1 cellular context compared by ENCODE assay signal in the genomic region with DNA sequence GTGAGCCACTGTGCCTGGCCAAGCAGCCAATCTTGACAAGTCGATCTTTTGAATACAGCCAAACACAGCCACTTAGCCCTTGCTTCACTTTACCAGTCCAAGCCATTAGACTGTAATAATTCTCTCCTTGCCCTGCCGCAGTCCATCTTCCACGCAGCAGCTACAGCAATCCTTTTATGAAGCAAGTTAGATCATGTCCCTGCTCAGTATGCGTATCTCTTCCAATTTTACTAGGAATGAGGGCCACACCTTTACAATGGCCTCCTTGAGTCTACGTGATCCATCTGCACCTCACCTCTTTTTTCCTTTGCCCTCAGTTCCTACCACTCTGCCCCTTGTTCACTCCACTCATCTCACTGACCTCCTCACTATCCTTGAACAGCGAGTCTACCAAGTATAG.
TF ChIP-seq lines count a peak whose summit lies in the region.

No MANE protein-coding gene starts in this region.

TF ChIP-seq in IMR-90, 13 proteins besides CTCF, POLR2A, EP300 and RAD21:
- TF ChIP-seq, protein P1, sequence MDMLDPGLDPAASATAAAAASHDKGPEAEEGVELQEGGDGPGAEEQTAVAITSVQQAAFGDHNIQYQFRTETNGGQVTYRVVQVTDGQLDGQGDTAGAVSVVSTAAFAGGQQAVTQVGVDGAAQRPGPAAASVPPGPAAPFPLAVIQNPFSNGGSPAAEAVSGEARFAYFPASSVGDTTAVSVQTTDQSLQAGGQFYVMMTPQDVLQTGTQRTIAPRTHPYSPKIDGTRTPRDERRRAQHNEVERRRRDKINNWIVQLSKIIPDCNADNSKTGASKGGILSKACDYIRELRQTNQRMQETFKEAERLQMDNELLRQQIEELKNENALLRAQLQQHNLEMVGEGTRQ (IDR thresholded peaks at IDR 0.05; ENCODE audit: low read depth, low read length), result no peak
- TF ChIP-seq RFX5 (IDR thresholded peaks at IDR 0.05; ENCODE audit: low read depth, low read length) (no peak), BHLHE40 (IDR thresholded peaks at IDR 0.05; ENCODE audit: low read depth, low read length) (no peak), NFE2L2 (IDR thresholded peaks at IDR 0.05; ENCODE audit: low read depth, low read length) (no peak), FOS (IDR thresholded peaks at IDR 0.05; ENCODE audit: low read depth, low read length) (no peak), MAFK (IDR thresholded peaks at IDR 0.05; ENCODE audit: low read depth, low read length) (no peak), MXI1 (IDR thresholded peaks at IDR 0.05; ENCODE audit: borderline replicate concordance, low read depth, low read length) (no peak), CEBPB (IDR thresholded peaks at IDR 0.05; ENCODE audit: low read depth, low read length) (no peak), CHD1 (IDR thresholded peaks at IDR 0.05; ENCODE audit: low read depth, low read length) (no peak), RCOR1 (IDR thresholded peaks at IDR 0.05; ENCODE audit: insufficient replicate concordance, low read length) (no peak), MAZ (IDR thresholded peaks at IDR 0.05; ENCODE audit: borderline replicate concordance, low read depth, low read length) (no peak), SMC3 (IDR thresholded peaks at IDR 0.05; ENCODE audit: low read depth, low read length) (no peak)
- TF ChIP-seq, protein P2, sequence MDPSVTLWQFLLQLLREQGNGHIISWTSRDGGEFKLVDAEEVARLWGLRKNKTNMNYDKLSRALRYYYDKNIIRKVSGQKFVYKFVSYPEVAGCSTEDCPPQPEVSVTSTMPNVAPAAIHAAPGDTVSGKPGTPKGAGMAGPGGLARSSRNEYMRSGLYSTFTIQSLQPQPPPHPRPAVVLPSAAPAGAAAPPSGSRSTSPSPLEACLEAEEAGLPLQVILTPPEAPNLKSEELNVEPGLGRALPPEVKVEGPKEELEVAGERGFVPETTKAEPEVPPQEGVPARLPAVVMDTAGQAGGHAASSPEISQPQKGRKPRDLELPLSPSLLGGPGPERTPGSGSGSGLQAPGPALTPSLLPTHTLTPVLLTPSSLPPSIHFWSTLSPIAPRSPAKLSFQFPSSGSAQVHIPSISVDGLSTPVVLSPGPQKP (IDR thresholded peaks at IDR 0.05; ENCODE audit: borderline replicate concordance, low read depth, low read length), result no peak
